In genomic region chr5:159301351-159301911, GRCh38 we compare ENCODE assay signal across 21 cellular contexts. TPM values are rescaled to one million over a fixed set of nuclear protein-coding genes. Genes with fewer than 3 reads are reported as not detected.
"Had no signal": no experiment of that assay in that cellular context is flagged by ENCODE, and none has a peak within 500 bp of the region (broad histone marks: within the 10 kb centered on the region; RNA-seq: fewer than 3 reads in every experiment).

No MANE protein-coding gene starts in this region.

- H3K36me3 ChIP-seq: adrenal gland, upper lobe of left lung had no signal

- H3K4me1 ChIP-seq: adrenal gland, upper lobe of left lung had no signal

- H3K9me3 ChIP-seq: adrenal gland had no signal

- H3K27ac ChIP-seq: adrenal gland, upper lobe of left lung, VCaP had no signal

- DNase-seq: activated CD4-positive, alpha-beta memory T cell treated with anti-CD3 and anti-CD28 coated beads for 36 hours; activated CD4-positive, alpha-beta T cell treated with anti-CD3 and anti-CD28 coated beads for 36 hours; activated CD8-positive, alpha-beta memory T cell treated with anti-CD3 and anti-CD28 coated beads, Interleukin-2, amount 10 ng/mL, durations not matched to agents 7 days and 5 days; activated naive CD4-positive, alpha-beta T cell treated with anti-CD3 and anti-CD28 coated beads, Interleukin-2, amount 50 U/mL, for 16 hours; activated T-cell treated with anti-CD3 and anti-CD28 coated beads, Interleukin-2, amount 50 U/mL, for 24 hours; adrenal gland; central memory CD4-positive, alpha-beta T cell; cortex of kidney; effector CD4-positive, alpha-beta T cell; foreskin melanocyte; head of caudate nucleus; immature natural killer cell; occipital lobe; small intestine; stimulated activated CD4-positive, alpha-beta T cell treated with anti-CD3 and anti-CD28 coated beads, Interleukin-4, amount 100 ng/mL, for 4 hours; stimulated activated CD8-positive, alpha-beta memory T cell treated with anti-CD3 and anti-CD28 coated beads, Interleukin-4, amount 100 ng/mL, for 48 hours; upper lobe of left lung had no signal

- ATAC-seq: activated CD4-positive, alpha-beta T cell treated with anti-CD3 and anti-CD28 coated beads for 36 hours; activated CD8-positive, alpha-beta memory T cell treated with anti-CD3 and anti-CD28 coated beads, Interleukin-2, amount 10 ng/mL, durations not matched to agents 7 days and 5 days had no signal

- H3K4me3 ChIP-seq: adrenal gland, upper lobe of left lung had no signal

- H3K27me3 ChIP-seq: adrenal gland, upper lobe of left lung had no signal

RNA-seq across cellular contexts. Expression of gene IL12B, which starts 28.9 kb away (rescaled TPM):
- total RNA-seq: activated CD4-positive, alpha-beta memory T cell treated with anti-CD3 and anti-CD28 coated beads for 36 hours; activated CD4-positive, alpha-beta T cell treated with anti-CD3 and anti-CD28 coated beads for 36 hours; adrenal gland; lower leg skin; occipital lobe; posterior vena cava; temporal lobe; upper lobe of left lung had no signal
- polyA plus RNA-seq: adrenal gland, immature natural killer cell, small intestine had no signal
